In genomic region chr12:108515916-108516315, GRCh38 we compare ENCODE assay signal across 8 cellular contexts. TPM values are rescaled to one million over a fixed set of nuclear protein-coding genes. Genes with fewer than 3 reads are reported as not detected.
DNase-seq lines count a peak whose midpoint lies in the region; ATAC-seq and TF ChIP-seq lines count a peak whose summit lies in the region.

No MANE protein-coding gene starts in this region.

- no peaks in the 10 kb centered on the region for H3K9me3 ChIP-seq in spleen

- ATAC-seq in SK-N-SH treated with all-trans-retinoic acid at 6 μM for 48 hours, result peak; percentile 1; the same call in 2 of the 3 replicates
- no peak for ATAC-seq in HG02623 (IDR thresholded peaks at IDR 0.05; ENCODE audit: unreplicated experiment)

- peaks cover 8 to 49% (median 26%) of the 10 kb centered on the region in 6 donors for H3K4me1 ChIP-seq in spleen

- H3K27ac ChIP-seq in spleen, result peak overlapping the region in 5 of 8 donors; percentile 78 to 91 (median 86)

- peaks cover 0 to 42% (median 35%) of the 10 kb centered on the region in 6 donors for H3K36me3 ChIP-seq in spleen

- POLR2A ChIA-PET in HEK293T (lab: Yijun Ruan, JAX), result interaction anchor here (1.6 kb wide), 1 partner anchor 44 kb away, joined by 5 read pairs; no protein-coding TSS in a partner anchor

- TF ChIP-seq POLR2A in spleen (IDR thresholded peaks at IDR 0.05), result no peak

- CTCF ChIA-PET in HEK293T (lab: Yijun Ruan, JAX), result no interaction called here

- peak; percentile 22 for DNase-seq in NCI-H748 (lab: John Stamatoyannopoulos, UW; ENCODE audit: unreplicated experiment)
- DNase-seq in NCI-H748 treated with DMSO at 0.1 percent for 48 hours (lab: John Stamatoyannopoulos, UW), result no peak
- no peak for DNase-seq in fibroblast of villous mesenchyme (ENCODE audit: low read depth)
- peak; percentile 80 for DNase-seq in spleen
- DNase-seq in HEK293T (ENCODE audit: extremely low spot score), result no peak
- no peak for DNase-seq in CD1c-positive myeloid dendritic cell (ENCODE audit: extremely low spot score)

- intact Hi-C loops in spleen (cut with DNase I; ENCODE audit: low total_unique reads), result no loop called here

- H3K4me3 ChIP-seq in fibroblast of villous mesenchyme (ENCODE audit: low read depth, low read length), result peak overlapping the region; percentile 95
- H3K4me3 ChIP-seq in spleen, result peak overlapping the region; percentile 78 to 95 (median 89)

- no peak for TF ChIP-seq CTCF in fibroblast of villous mesenchyme (IDR thresholded peaks at IDR 0.05; ENCODE audit: insufficient read depth, low read depth, low read length)
- no peak for TF ChIP-seq CTCF in spleen (IDR thresholded peaks at IDR 0.05 in 8 of 11, conservative IDR thresholded peaks at IDR 0.05 in 3 of 11)

- WGBS in spleen, 5 donors, result 48 to 70% (median 57%) methylated on average over 4 to 5 of the region's 5 CpGs

- H3K27me3 ChIP-seq in spleen (replicated peaks in 1 of 7), result no peaks in the 10 kb centered on the region

TF ChIP-seq in SK-N-SH treated with all-trans-retinoic acid at 6 μM for 48 hours, 23 proteins besides CTCF, POLR2A, EP300 and RAD21 (continues in another document):
- no peak for TF ChIP-seq ISL1 (CRISPR knock-in tag; IDR thresholded peaks at IDR 0.05)
- no peak for TF ChIP-seq CREB5 (CRISPR knock-in tag; IDR thresholded peaks at IDR 0.05; ENCODE audit: low read depth)
- no peak for TF ChIP-seq OSR1 (CRISPR knock-in tag; IDR thresholded peaks at IDR 0.05)
- no peak for TF ChIP-seq GLIS3 (CRISPR knock-in tag; IDR thresholded peaks at IDR 0.05)
- TF ChIP-seq RARB (CRISPR knock-in tag; IDR thresholded peaks at IDR 0.05), result no peak
- no peak for TF ChIP-seq SNAI2 (CRISPR knock-in tag; IDR thresholded peaks at IDR 0.05)
- no peak for TF ChIP-seq POU6F1 (CRISPR knock-in tag; IDR thresholded peaks at IDR 0.05; ENCODE audit: borderline replicate concordance, low read depth)

TF ChIP-seq in HEK293T, 16 proteins besides CTCF, POLR2A, EP300 and RAD21:
- no peak for TF ChIP-seq ZNF384 (IDR thresholded peaks at IDR 0.05)
- TF ChIP-seq LEF1 (IDR thresholded peaks at IDR 0.05; ENCODE audit: borderline replicate concordance), result no peak
- no peak for TF ChIP-seq CTBP1 (IDR thresholded peaks at IDR 0.05; ENCODE audit: borderline replicate concordance)
- no peak for TF ChIP-seq NFRKB (IDR thresholded peaks at IDR 0.05)
- TF ChIP-seq SP1 (IDR thresholded peaks at IDR 0.05), result no peak
- TF ChIP-seq FOXM1 (IDR thresholded peaks at IDR 0.05; ENCODE audit: borderline replicate concordance), result no peak
- TF ChIP-seq SUZ12 (IDR thresholded peaks at IDR 0.05), result no peak
- no peak for TF ChIP-seq L3MBTL2 (conservative IDR thresholded peaks at IDR 0.05)
- TF ChIP-seq PKNOX1 (IDR thresholded peaks at IDR 0.05), result no peak
- TF ChIP-seq FOXK2 (IDR thresholded peaks at IDR 0.05), result no peak
- no peak for TF ChIP-seq ELF4 (IDR thresholded peaks at IDR 0.05)
- no peak for TF ChIP-seq ARNT (IDR thresholded peaks at IDR 0.05)
- no peak for TF ChIP-seq BHLHE40 (IDR thresholded peaks at IDR 0.05; ENCODE audit: borderline replicate concordance)
- no peak for TF ChIP-seq FOXA1 (IDR thresholded peaks at IDR 0.05)

RNA-seq across cellular contexts. Expression of gene FICD, which starts 0.8 kb away (rescaled TPM):
- total RNA-seq in fibroblast of villous mesenchyme, result 8.1 and 9.9 TPM in 2 replicates
- total RNA-seq in spleen, result 10 to 100 TPM in 1 of 7 donors, 1 to 10 TPM in 6; 5.9 to 12.7 (median 8.7) TPM
- polyA plus RNA-seq in spleen, result 1 to 10 TPM; 1.1 to 2.3 (median 1.1) TPM

RNA-seq across cellular contexts. Expression of gene SART3, which starts 45.1 kb away (rescaled TPM):
- total RNA-seq in fibroblast of villous mesenchyme (41.2 and 59.2 TPM in 2 replicates), spleen (100 to 1,000 TPM in 1 of 7 donors, 10 to 100 TPM in 6; 61.4 to 118 (median 72.1) TPM)
- polyA plus RNA-seq in spleen, result 10 to 100 TPM; 13.1 to 19.8 (median 14.6) TPM

RNA-seq across cellular contexts. Expression of gene ISCU, which starts 46.5 kb away (rescaled TPM):
- total RNA-seq in fibroblast of villous mesenchyme, result 105 TPM in 2 replicates
- 100 to 1,000 TPM in 6 of 7 donors, 10 to 100 TPM in 1; 98.9 to 220 (median 144) TPM for total RNA-seq in spleen
- polyA plus RNA-seq in spleen, result 100 to 1,000 TPM; 182 to 204 (median 187) TPM

Comparison
In these comparisons a context has a peak if more than half of its experiments do, and no peak if none do; other contexts are left out.
1. DNase-seq: peak in NCI-H748 (single experiment) and spleen (single experiment); none in NCI-H748 treated with DMSO at 0.1 percent for 48 hours (single experiment), fibroblast of villous mesenchyme (single experiment), HEK293T (single experiment) and CD1c-positive myeloid dendritic cell (single experiment).